Comparison of ENCODE assay signal across 30 cellular contexts in genomic region chr9:117343416-117343815, GRCh38.
DNase-seq lines count a peak whose midpoint lies in the region; FAIRE-seq and TF ChIP-seq lines count a peak whose summit lies in the region.
"Had no signal": no experiment of that assay in that cellular context is flagged by ENCODE, and none has a peak within 500 bp of the region (broad histone marks: within the 10 kb centered on the region; RNA-seq: fewer than 3 reads in every experiment).

No MANE protein-coding gene starts in this region.

- no peak overlapping the region for H3K27ac Mint-ChIP-seq in endothelial cell (ENCODE audit: unreplicated experiment)
- H3K27ac Mint-ChIP-seq: T-cell, WTC11 had no signal

- no peak overlapping the region for H3K4me3 ChIP-seq in bronchial epithelial cell (ENCODE audit: low read depth, low read length)
- H3K4me3 ChIP-seq: BLaER1, Peyer's patch had no signal

- H3K27me3 Mint-ChIP-seq in endothelial cell (ENCODE audit: unreplicated experiment): peaks cover 2% of the 10 kb centered on the region
- H3K27me3 Mint-ChIP-seq: T-cell had no signal

- no peaks in the 10 kb centered on the region for H3K36me3 ChIP-seq in bronchial epithelial cell (ENCODE audit: control insufficient read depth, insufficient read depth, low read length)
- H3K36me3 ChIP-seq: BLaER1, neutrophil, Peyer's patch had no signal

- no peak for FAIRE-seq in RCC 7860 (lab: Jason Lieb, UNC)
- FAIRE-seq in bronchial epithelial cell (lab: Jason Lieb, UNC): no peak
- FAIRE-seq: colon, GM19239, H1, HTR-8/SVneo had no signal

- H3K4me3 Mint-ChIP-seq in endothelial cell (ENCODE audit: unreplicated experiment): no peak overlapping the region
- H3K4me3 Mint-ChIP-seq: naive thymus-derived CD4-positive, alpha-beta T cell; T-cell; WTC11 had no signal

- TF ChIP-seq CTCF in bronchial epithelial cell (IDR thresholded peaks at IDR 0.05; ENCODE audit: insufficient read depth, low read length, severe bottlenecking) (no peak), endothelial cell (IDR thresholded peaks at IDR 0.05; ENCODE audit: unreplicated experiment) (no peak)

- H3K9me3 Mint-ChIP-seq in endothelial cell (ENCODE audit: unreplicated experiment): no peaks in the 10 kb centered on the region

- peak; percentile 0 for DNase-seq in ELR (ENCODE audit: low read depth)
- peak; percentile 19 for DNase-seq in RCC 7860 (ENCODE audit: low spot score)
- peak; percentile 59 for DNase-seq in bronchial epithelial cell (ENCODE audit: low read depth)
- peak; percentile 18 for DNase-seq in non-pigmented ciliary epithelial cell (ENCODE audit: low read depth)
- no peak for DNase-seq in endothelial cell (ENCODE audit: low spot score)
- no peak for DNase-seq in mesenteric fat pad (ENCODE audit: low spot score)
- no peak for DNase-seq in NOMO-1 (lab: John Stamatoyannopoulos, UW; ENCODE audit: unreplicated experiment in 2 of 2)
- DNase-seq: activated CD4-positive, alpha-beta T cell treated with anti-CD3 and anti-CD28 coated beads, Interleukin-2, amount 50 U/mL, for 48 hours; activated naive CD4-positive, alpha-beta T cell treated with Interleukin-2 at 50 U/mL for 16 hours; effector CD4-positive, alpha-beta T cell; glutamatergic neuron; islet precursor cell; midbrain; naive thymus-derived CD4-positive, alpha-beta T cell; NCI-H1092 treated with DMSO at 0.1 percent for 48 hours; NCI-H1694 treated with DMSO at 0.1 percent for 48 hours; NCI-H446; NCI-H774; Peyer's patch; stimulated activated CD4-positive, alpha-beta T cell treated with anti-CD3 and anti-CD28 coated beads, Interleukin-12 subunit alpha, Interleukin-12 subunit beta, amount 100 ng/mL, for 4 hours; stimulated activated CD4-positive, alpha-beta T cell treated with anti-CD3 and anti-CD28 coated beads, Interleukin-4, amount 100 ng/mL, for 24 hours; substantia nigra; T-cell had no signal

- no peaks in the 10 kb centered on the region for H3K4me1 Mint-ChIP-seq in endothelial cell (ENCODE audit: unreplicated experiment)
- H3K4me1 Mint-ChIP-seq: naive thymus-derived CD4-positive, alpha-beta T cell; T-cell had no signal

- no peaks in the 10 kb centered on the region for H3K36me3 Mint-ChIP-seq in endothelial cell (ENCODE audit: low read depth, unreplicated experiment)
- H3K36me3 Mint-ChIP-seq: naive thymus-derived CD4-positive, alpha-beta T cell; T-cell had no signal

- no peaks in the 10 kb centered on the region for H3K27me3 ChIP-seq in bronchial epithelial cell (ENCODE audit: control insufficient read depth, insufficient read depth, low read length)
- H3K27me3 ChIP-seq: BLaER1, neutrophil, Peyer's patch had no signal

Comparison
In these comparisons a context has a peak if more than half of its experiments do, and no peak if none do; other contexts are left out.
1. DNase-seq: peak in ELR (single experiment), RCC 7860 (single experiment), bronchial epithelial cell (single experiment) and non-pigmented ciliary epithelial cell (single experiment); none in endothelial cell (single experiment), mesenteric fat pad (single experiment) and NOMO-1 (0 of 2).